8 cellular contexts compared by ENCODE assay signal in the genomic region with DNA sequence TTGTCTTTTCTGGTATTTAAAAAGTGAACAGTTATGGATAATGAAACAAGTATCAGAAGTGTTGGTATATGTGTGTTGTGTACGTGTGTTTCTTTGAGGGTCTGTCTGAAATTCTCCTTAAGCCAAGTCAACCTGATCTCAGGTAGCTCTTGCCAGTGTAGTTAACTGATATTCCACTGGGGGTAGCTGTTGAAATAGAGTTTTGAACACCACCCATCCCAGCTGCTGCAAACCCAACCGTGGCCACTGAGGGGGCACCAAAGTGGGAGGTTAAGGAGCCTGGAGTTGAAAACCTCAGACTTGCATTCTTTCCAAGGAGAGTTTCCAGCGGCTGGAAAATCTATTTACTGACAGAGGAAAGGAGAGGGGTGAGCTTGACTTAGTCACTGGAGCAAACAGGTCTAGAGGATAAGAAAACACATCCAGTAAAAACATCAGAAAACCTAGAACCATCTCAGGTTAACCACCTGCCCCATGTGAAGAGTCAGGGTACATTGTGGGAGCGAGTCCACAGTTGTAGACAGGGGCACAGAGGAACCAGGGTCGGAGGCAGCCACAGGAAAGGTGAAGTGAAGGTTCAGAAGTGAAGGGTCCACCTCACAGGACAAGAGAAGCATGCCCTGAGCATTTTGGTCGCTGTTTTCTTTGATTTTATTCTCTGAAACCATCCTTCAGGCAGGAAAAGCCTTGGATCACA. TPM values are rescaled to one million over a fixed set of nuclear protein-coding genes. Genes with fewer than 3 reads are reported as not detected.
DNase-seq lines count a peak whose midpoint lies in the region; ATAC-seq and TF ChIP-seq lines count a peak whose summit lies in the region.

No MANE protein-coding gene starts in this region.

- no peaks in the 10 kb centered on the region for H3K36me3 ChIP-seq in thyroid gland

- no peaks in the 10 kb centered on the region for H3K4me1 ChIP-seq in thyroid gland

- DNase-seq in COLO829 (ENCODE audit: low spot score) (peak; percentile 21), NCI-H2171 (lab: John Stamatoyannopoulos, UW) (peak; percentile 39), hepatic stellate cell (ENCODE audit: low spot score) (peak; percentile 28), thyroid gland (no peak), DMS79 treated with DMSO at 0.1 percent for 48 hours (lab: John Stamatoyannopoulos, UW) (no peak)
- peak; percentile 25 for DNase-seq in activated CD8-positive, alpha-beta memory T cell treated with anti-CD3 and anti-CD28 coated beads, Interleukin-2, amount 50 U/mL, for 4 hours

- WGBS in thyroid gland, 2 donors: 31 to 38% methylated on average over 6 of the region's 6 CpGs

- ATAC-seq in GM18870 (IDR thresholded peaks at IDR 0.05; ENCODE audit: unreplicated experiment) (peak; percentile 89), HG03095 (IDR thresholded peaks at IDR 0.05; ENCODE audit: unreplicated experiment) (peak; percentile 90)

- no peak overlapping the region for H3K4me3 ChIP-seq in thyroid gland (replicated peaks in 1 of 3)

- peak in 5 of 6 experiments; percentile 10 to 36 (median 27) for TF ChIP-seq CTCF in thyroid gland (IDR thresholded peaks at IDR 0.05)

- no peaks in the 10 kb centered on the region for H3K27me3 ChIP-seq in thyroid gland

- no peak overlapping the region for H3K27ac ChIP-seq in thyroid gland

- intact Hi-C loops in thyroid gland (cut with DNase I): no loop called here

- TF ChIP-seq POLR2A in thyroid gland (IDR thresholded peaks at IDR 0.05): no peak

- no peaks in the 10 kb centered on the region for H3K9me3 ChIP-seq in thyroid gland

RNA-seq across cellular contexts. Expression of a gene that starts 8.8 kb away (rescaled TPM):
- 10 to 100 TPM; 39.5 to 57.0 (median 45.4) TPM for total RNA-seq in thyroid gland

Comparison
In these comparisons a context has a peak if more than half of its experiments do, and no peak if none do; other contexts are left out.
1. DNase-seq: peak in COLO829 (single experiment), NCI-H2171 (single experiment), activated CD8-positive, alpha-beta memory T cell treated with anti-CD3 and anti-CD28 coated beads, Interleukin-2, amount 50 U/mL, for 4 hours (single experiment) and hepatic stellate cell (single experiment); none in thyroid gland (0 of 2) and DMS79 treated with DMSO at 0.1 percent for 48 hours (single experiment).